27 cellular contexts compared by ENCODE assay signal in the genomic region with DNA sequence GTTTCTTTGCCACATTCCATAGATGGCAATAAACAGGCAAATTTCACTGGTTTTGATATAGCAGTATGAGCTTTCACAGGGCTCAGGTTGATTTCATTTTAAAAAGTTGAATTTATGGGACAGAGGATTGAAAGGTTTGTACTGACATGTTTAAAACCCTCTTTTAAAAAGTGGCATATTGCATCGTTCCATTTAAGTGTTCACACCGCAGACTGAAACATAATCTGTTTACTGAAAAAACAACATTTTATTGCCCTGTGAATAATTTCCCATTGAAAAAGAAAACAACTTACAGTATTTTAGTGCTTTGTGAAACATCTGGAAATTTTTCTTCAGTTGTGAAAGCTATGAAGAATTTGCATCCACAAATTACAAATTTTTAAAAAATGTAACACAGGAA.
"Had no signal": no experiment of that assay in that cellular context is flagged by ENCODE, and none has a peak within 500 bp of the region (broad histone marks: within the 10 kb centered on the region; RNA-seq: fewer than 3 reads in every experiment).

No MANE protein-coding gene starts in this region.

- H3K27ac Mint-ChIP-seq: mesothelial cell of epicardium; naive B cell; natural killer cell treated with Interleukin-12 subunit alpha and Interleukin-12 subunit beta and Interleukin-15 and Interleukin-18, amount 100 ng/mL, for 72 hours; stimulated activated naive B cell treated with anti-CD40 and anti-IgM and Interleukin-4, amounts not matched to agents 10 μg/mL and 1 μg/mL and 100 μg/mL, for 72 hours; stimulated activated naive CD8-positive, alpha-beta T cell treated with anti-CD3 and anti-CD28 coated beads, Interleukin-15, Interleukin-2, amounts not matched to agents 100 ng/mL and 50 ng/mL, for 24 hours had no signal

- H3K9me3 Mint-ChIP-seq: natural killer cell treated with Interleukin-12 subunit alpha and Interleukin-12 subunit beta and Interleukin-15 and Interleukin-18, amount 100 ng/mL, for 72 hours; stimulated activated naive CD8-positive, alpha-beta T cell treated with anti-CD3 and anti-CD28 coated beads, Interleukin-15, Interleukin-2, amounts not matched to agents 100 ng/mL and 50 ng/mL, for 24 hours had no signal

- H3K4me3 Mint-ChIP-seq: mesothelial cell of epicardium; naive B cell; natural killer cell treated with Interleukin-12 subunit alpha and Interleukin-12 subunit beta and Interleukin-15 and Interleukin-18, amount 100 ng/mL, for 72 hours; stimulated activated naive B cell treated with anti-CD40 and anti-IgM and Interleukin-4, amounts not matched to agents 10 μg/mL and 1 μg/mL and 100 μg/mL, for 72 hours; stimulated activated naive CD8-positive, alpha-beta T cell treated with anti-CD3 and anti-CD28 coated beads, Interleukin-15, Interleukin-2, amounts not matched to agents 100 ng/mL and 50 ng/mL, for 24 hours had no signal

- H3K4me1 Mint-ChIP-seq: naive B cell; stimulated activated naive B cell treated with anti-CD40 and anti-IgM and Interleukin-4, amounts not matched to agents 10 μg/mL and 1 μg/mL and 100 μg/mL, for 72 hours had no signal

- DNase-seq: cortex of kidney; effector CD4-positive, alpha-beta T cell; foreskin keratinocyte; heart left ventricle; kidney; left lung; mesenchymal stem cell; mucosa of descending colon; naive B cell; nucleus accumbens; ovary; posterior cingulate gyrus; psoas muscle; right cardiac atrium; stimulated activated CD4-positive, alpha-beta T cell treated with anti-CD3 and anti-CD28 coated beads, Interleukin-15, amount 100 ng/mL, for 24 hours; stimulated activated CD4-positive, alpha-beta T cell treated with anti-CD3 and anti-CD28 coated beads, Interleukin-2, amount 100 ng/mL, for 48 hours; stimulated activated naive B cell treated with anti-CD40 and anti-IgM and Interleukin-4, amounts not matched to agents 10 μg/mL and 1 μg/mL and 100 μg/mL, for 72 hours; transverse colon; upper lobe of right lung; uterus had no signal

- H3K36me3 Mint-ChIP-seq: mesothelial cell of epicardium; natural killer cell treated with Interleukin-12 subunit alpha and Interleukin-12 subunit beta and Interleukin-15 and Interleukin-18, amount 100 ng/mL, for 72 hours had no signal

- ATAC-seq: esophagus mucosa; foreskin keratinocyte; gastroesophageal sphincter; heart left ventricle; left lung; mucosa of descending colon; psoas muscle; stimulated activated naive B cell treated with anti-CD40 and anti-IgM and Interleukin-4, amounts not matched to agents 10 μg/mL and 1 μg/mL and 100 μg/mL, for 72 hours; upper lobe of right lung had no signal

- H3K4me3 ChIP-seq: gastroesophageal sphincter, heart left ventricle, hepatocyte, left lung, mucosa of descending colon, ovary, psoas muscle, skin epidermis, transverse colon, upper lobe of right lung, uterus had no signal
